In the genomic region with DNA sequence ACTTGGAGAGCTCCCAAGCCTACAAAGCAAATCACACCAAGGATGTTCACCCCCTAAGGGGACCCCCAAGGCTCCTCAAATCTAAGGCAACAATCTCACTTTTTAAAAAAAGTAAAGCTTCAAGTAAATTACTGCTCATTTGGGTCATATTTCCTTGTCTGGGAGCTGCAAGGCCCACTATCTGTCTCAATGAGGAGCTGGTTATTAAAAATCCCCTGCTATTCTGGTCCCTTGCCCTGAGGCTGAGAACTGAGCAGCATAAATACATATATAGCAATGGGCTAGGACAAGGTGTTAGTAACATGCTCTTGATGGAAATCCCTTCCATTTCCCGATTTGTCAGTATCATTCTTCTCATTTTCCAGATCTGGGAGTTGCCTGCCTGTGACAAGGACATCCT, we compare ENCODE assay signal across 10 cellular contexts.
DNase-seq lines count a peak whose midpoint lies in the region; ATAC-seq and TF ChIP-seq lines count a peak whose summit lies in the region.
"Had no signal": no experiment of that assay in that cellular context is flagged by ENCODE, and none has a peak within 500 bp of the region (broad histone marks: within the 10 kb centered on the region; RNA-seq: fewer than 3 reads in every experiment).

No MANE protein-coding gene starts in this region.

- WGBS in thymus, result 89% methylated on average over 1 of the region's 1 CpG

- no peak for ATAC-seq in activated CD8-positive, alpha-beta T cell treated with anti-CD3 and anti-CD28 coated beads for 36 hours
- ATAC-seq in left lung (no peak), HG02678 (IDR thresholded peaks at IDR 0.05; ENCODE audit: unreplicated experiment) (no peak)

- no peak for TF ChIP-seq CTCF in activated CD8-positive, alpha-beta T cell treated with anti-CD3 and anti-CD28 coated beads for 36 hours (IDR thresholded peaks at IDR 0.05)
- no peak for TF ChIP-seq CTCF in left lung (IDR thresholded peaks at IDR 0.05)

- peak overlapping the region; percentile 99 for H3K27ac Mint-ChIP-seq in activated T-cell treated with anti-CD3 and anti-CD28 coated beads, Interleukin-2, amount 50 U/mL, for 24 hours
- peak overlapping the region; percentile 97 for H3K27ac Mint-ChIP-seq in activated CD8-positive, alpha-beta T cell treated with anti-CD3 and anti-CD28 coated beads for 36 hours
- H3K27ac Mint-ChIP-seq: dendritic cell treated with granulocyte-macrophage colony-stimulating factor and Interleukin-4, amounts not matched to agents 40 ng/mL and 50 ng/mL, for 4 days had no signal

- peak overlapping the region; percentile 64 to 70 for H3K27ac ChIP-seq in left lung
- peak overlapping the region; percentile 89 for H3K27ac ChIP-seq in thymus (ENCODE audit: low read depth)

- no peaks in the 10 kb centered on the region for H3K27me3 Mint-ChIP-seq in activated T-cell treated with anti-CD3 and anti-CD28 coated beads, Interleukin-2, amount 50 U/mL, for 24 hours
- H3K27me3 Mint-ChIP-seq in activated CD8-positive, alpha-beta T cell treated with anti-CD3 and anti-CD28 coated beads for 36 hours, result no peaks in the 10 kb centered on the region
- H3K27me3 Mint-ChIP-seq: dendritic cell treated with granulocyte-macrophage colony-stimulating factor and Interleukin-4, amounts not matched to agents 40 ng/mL and 50 ng/mL, for 4 days had no signal

- H3K4me1 ChIP-seq in left lung, result peaks cover 27 to 96% of the 10 kb centered on the region in 2 donors
- peaks cover 79% of the 10 kb centered on the region for H3K4me1 ChIP-seq in thymus (ENCODE audit: control insufficient read depth, insufficient read depth, low read length)

- DNase-seq in activated T-cell treated with anti-CD3 and anti-CD28 coated beads, Interleukin-2, amount 50 U/mL, for 24 hours, result no peak
- DNase-seq in activated T-cell treated with anti-CD3 and anti-CD28 coated beads for 4 hours (no peak), left lung (no peak), GOT3 (lab: John Stamatoyannopoulos, UW) (no peak), HPDE6-E6E7 (ENCODE audit: extremely low spot score) (no peak)
- no peak for DNase-seq in activated CD8-positive, alpha-beta T cell treated with anti-CD3 and anti-CD28 coated beads for 36 hours
- DNase-seq: activated CD4-positive, alpha-beta T cell treated with anti-CD3 and anti-CD28 coated beads for 1 hour had no signal

- H3K27me3 ChIP-seq in left lung, result no peaks in the 10 kb centered on the region
- no peaks in the 10 kb centered on the region for H3K27me3 ChIP-seq in thymus (ENCODE audit: control insufficient read depth, insufficient read depth)

- H3K4me3 ChIP-seq in left lung (no peak overlapping the region), thymus (ENCODE audit: low read length) (no peak overlapping the region)

- peak overlapping the region; percentile 73 for H3K4me3 Mint-ChIP-seq in activated T-cell treated with anti-CD3 and anti-CD28 coated beads, Interleukin-2, amount 50 U/mL, for 24 hours
- peak overlapping the region; percentile 68 for H3K4me3 Mint-ChIP-seq in activated CD8-positive, alpha-beta T cell treated with anti-CD3 and anti-CD28 coated beads for 36 hours
- H3K4me3 Mint-ChIP-seq: dendritic cell treated with granulocyte-macrophage colony-stimulating factor and Interleukin-4, amounts not matched to agents 40 ng/mL and 50 ng/mL, for 4 days had no signal

- peaks cover 100% of the 10 kb centered on the region for H3K36me3 Mint-ChIP-seq in activated T-cell treated with anti-CD3 and anti-CD28 coated beads, Interleukin-2, amount 50 U/mL, for 24 hours (ENCODE audit: low read depth)
- H3K36me3 Mint-ChIP-seq in activated CD8-positive, alpha-beta T cell treated with anti-CD3 and anti-CD28 coated beads for 36 hours (ENCODE audit: low read depth), result peaks cover 96% of the 10 kb centered on the region

- CTCF ChIA-PET in activated CD8-positive, alpha-beta T cell treated with anti-CD3 and anti-CD28 coated beads for 36 hours (lab: Charles Lee), result interaction anchor here (0.7 to 8.9 kb wide), 11 partner anchors 17 to 178 kb away, joined by 3 to 93 read pairs (median 6); no protein-coding TSS in a partner anchor

- H3K36me3 ChIP-seq in left lung, result peaks cover 0 to 58% of the 10 kb centered on the region in 2 donors
- peaks cover 64% of the 10 kb centered on the region for H3K36me3 ChIP-seq in thymus (ENCODE audit: control insufficient read depth, insufficient read depth)

- intact Hi-C loops in activated CD8-positive, alpha-beta T cell treated with anti-CD3 and anti-CD28 coated beads for 36 hours (cut with micrococcal nuclease), result loop anchor here (5.0 kb wide), 1 partner anchor 46 kb away; no protein-coding TSS in a partner anchor
- intact Hi-C loops in left lung (cut with DNase I), result no loop called here

- POLR2A ChIA-PET in activated CD8-positive, alpha-beta T cell treated with anti-CD3 and anti-CD28 coated beads for 36 hours (lab: Charles Lee), result interaction anchor here (0.7 to 33.4 kb wide), 17 partner anchors 10 to 276 kb away, joined by 3 to 1082 read pairs (median 3); no protein-coding TSS in a partner anchor

- H3K9me3 Mint-ChIP-seq in activated T-cell treated with anti-CD3 and anti-CD28 coated beads, Interleukin-2, amount 50 U/mL, for 24 hours, result no peaks in the 10 kb centered on the region
- no peaks in the 10 kb centered on the region for H3K9me3 Mint-ChIP-seq in activated CD8-positive, alpha-beta T cell treated with anti-CD3 and anti-CD28 coated beads for 36 hours
- H3K9me3 Mint-ChIP-seq: dendritic cell treated with granulocyte-macrophage colony-stimulating factor and Interleukin-4, amounts not matched to agents 40 ng/mL and 50 ng/mL, for 4 days had no signal

- H3K4me1 Mint-ChIP-seq in activated T-cell treated with anti-CD3 and anti-CD28 coated beads, Interleukin-2, amount 50 U/mL, for 24 hours (ENCODE audit: low read depth), result peaks cover 97% of the 10 kb centered on the region
- peaks cover 95% of the 10 kb centered on the region for H3K4me1 Mint-ChIP-seq in activated CD8-positive, alpha-beta T cell treated with anti-CD3 and anti-CD28 coated beads for 36 hours (ENCODE audit: low read depth)

- H3K9me3 ChIP-seq in left lung (no peaks in the 10 kb centered on the region), thymus (ENCODE audit: control insufficient read depth) (no peaks in the 10 kb centered on the region)
